ENCODE assay signal across 20 cellular contexts in genomic region chr1:189654906-189655305, GRCh38.
A peak's percentile ranks its signal among the peaks of the same experiment; 100 is the strongest.
DNase-seq lines count a peak whose midpoint lies in the region; ATAC-seq lines count a peak whose summit lies in the region.
"Had no signal": no experiment of that assay in that cellular context is flagged by ENCODE, and none has a peak within 500 bp of the region (broad histone marks: within the 10 kb centered on the region; RNA-seq: fewer than 3 reads in every experiment).

No MANE protein-coding gene starts in this region.

- ATAC-seq in activated CD4-positive, CD25-positive, alpha-beta regulatory T cell treated with anti-CD3 and anti-CD28 coated beads, Interleukin-2, amount 50 U/mL, for 24 hours, result no peak
- no peak for ATAC-seq in HG02970 (IDR thresholded peaks at IDR 0.05; ENCODE audit: low FRiP score, unreplicated experiment)
- ATAC-seq: esophagus mucosa, GM12878, heart right ventricle, pancreas, Right ventricle myocardium inferior had no signal

- peak; percentile 59 for DNase-seq in DMS53 treated with DMSO at 0.1 percent for 48 hours (lab: John Stamatoyannopoulos, UW; ENCODE audit: unreplicated experiment)
- DNase-seq in NCI-H226, result peak; percentile 73
- peak; percentile 73 for DNase-seq in amniotic epithelial cell (ENCODE audit: low read depth)
- DNase-seq in iris pigment epithelial cell (ENCODE audit: low read depth), result peak; percentile 76
- DNase-seq in NCI-H2196 treated with DMSO at 0.1 percent for 48 hours (lab: John Stamatoyannopoulos, UW; ENCODE audit: unreplicated experiment), result no peak
- DNase-seq: activated CD4-positive, CD25-positive, alpha-beta regulatory T cell; activated naive CD8-positive, alpha-beta T cell treated with anti-CD3 and anti-CD28 coated beads for 36 hours; activated T-cell treated with anti-CD3 and anti-CD28 coated beads, Interleukin-2, amount 50 U/mL, for 48 hours; GDM1; heart right ventricle; Karpas-422; NCI-H2171; pancreas; small intestine; stimulated activated CD4-positive, alpha-beta T cell treated with anti-CD3 and anti-CD28 coated beads, Interleukin-4, amount 100 ng/mL, for 4 hours had no signal
